ENCODE assay signal across 34 cellular contexts in genomic region chr14:53934778-53935414, GRCh38. TPM values are rescaled to one million over a fixed set of nuclear protein-coding genes. Genes with fewer than 3 reads are reported as not detected.
"Had no signal": no experiment of that assay in that cellular context is flagged by ENCODE, and none has a peak within 500 bp of the region (broad histone marks: within the 10 kb centered on the region; RNA-seq: fewer than 3 reads in every experiment).

No MANE protein-coding gene starts in this region.

- H3K9me3 ChIP-seq: ascending aorta had no signal

- H3K4me3 ChIP-seq: ascending aorta, cardiac muscle cell had no signal

- H3K4me3 Mint-ChIP-seq: activated CD4-positive, alpha-beta T cell treated with anti-CD3 and anti-CD28 coated beads, Interleukin-2, amount 10 ng/mL, durations not matched to agents 24 days and 14 days; activated CD8-positive, alpha-beta T cell treated with anti-CD3 and anti-CD28 coated beads for 36 hours; activated naive CD4-positive, alpha-beta T cell treated with anti-CD3 and anti-CD28 coated beads, Interleukin-2, amount 50 U/mL, for 24 hours; activated naive CD8-positive, alpha-beta T cell treated with anti-CD3 and anti-CD28 coated beads, Interleukin-2, amount 10 ng/mL, durations not matched to agents 7 days and 5 days; central memory CD8-positive, alpha-beta T cell had no signal

- H3K27ac Mint-ChIP-seq: activated CD4-positive, alpha-beta T cell treated with anti-CD3 and anti-CD28 coated beads, Interleukin-2, amount 10 ng/mL, durations not matched to agents 24 days and 14 days; activated CD8-positive, alpha-beta T cell treated with anti-CD3 and anti-CD28 coated beads for 36 hours; activated naive CD4-positive, alpha-beta T cell treated with anti-CD3 and anti-CD28 coated beads, Interleukin-2, amount 50 U/mL, for 24 hours; activated naive CD8-positive, alpha-beta T cell treated with anti-CD3 and anti-CD28 coated beads, Interleukin-2, amount 10 ng/mL, durations not matched to agents 7 days and 5 days; activated T-helper 2 cell treated with anti-CD3 and anti-CD28 coated beads, Interferon-gamma antibody, Interleukin-2, Interleukin-4, amounts not matched to agents 10 μg/mL and 5 μg/mL and 100 μg/mL, durations not matched to agents 14 hours and 24 hours and 36 hours had no signal

- H3K36me3 Mint-ChIP-seq: activated naive CD4-positive, alpha-beta T cell treated with anti-CD3 and anti-CD28 coated beads, Interleukin-2, amount 50 U/mL, for 24 hours; activated naive CD8-positive, alpha-beta T cell treated with anti-CD3 and anti-CD28 coated beads, Interleukin-2, amount 10 ng/mL, durations not matched to agents 7 days and 5 days had no signal

- H3K4me1 ChIP-seq: ascending aorta had no signal

- H3K27me3 Mint-ChIP-seq: central memory CD8-positive, alpha-beta T cell had no signal

- H3K27me3 ChIP-seq: ascending aorta, cardiac muscle cell had no signal

- DNase-seq: activated CD4-positive, alpha-beta T cell treated with anti-CD3 and anti-CD28 coated beads, Interleukin-2, amount 50 U/mL, for 4 hours; activated CD8-positive, alpha-beta T cell treated with anti-CD3 and anti-CD28 coated beads for 36 hours; activated gamma-delta T cell; activated naive CD4-positive, alpha-beta T cell treated with Interleukin-2 at 50 U/mL for 16 hours; activated naive CD8-positive, alpha-beta T cell treated with anti-CD3 and anti-CD28 coated beads, Interleukin-2, amount 10 ng/mL, durations not matched to agents 7 days and 5 days; activated T-cell treated with anti-CD3 and anti-CD28 coated beads, Interleukin-2, amount 50 U/mL, for 1 hour; amygdala; MM.1S; MV-4-11; NCI-H1092; NCI-H1417; NCI-H146; NCI-H187; NCI-H2029 treated with DMSO at 0.1 percent for 48 hours; NCI-H2107; NCI-H2171; NCI-H510A; NCI-H526; NCI-H748 treated with DMSO at 0.1 percent for 48 hours; NK-92 treated with Interleukin-12 subunit alpha and Interleukin-12 subunit beta, amount 100 ng/mL, for 24 hours; Right ventricle myocardium superior; SW 1271; T-helper 1 cell; T-helper 2 cell; T-helper 9 cell; WERI-Rb-1 had no signal

- H3K9me3 Mint-ChIP-seq: activated CD4-positive, alpha-beta T cell treated with anti-CD3 and anti-CD28 coated beads, Interleukin-2, amount 10 ng/mL, durations not matched to agents 24 days and 14 days; activated CD8-positive, alpha-beta T cell treated with anti-CD3 and anti-CD28 coated beads for 36 hours; activated naive CD4-positive, alpha-beta T cell treated with anti-CD3 and anti-CD28 coated beads, Interleukin-2, amount 50 U/mL, for 24 hours; activated naive CD8-positive, alpha-beta T cell treated with anti-CD3 and anti-CD28 coated beads, Interleukin-2, amount 10 ng/mL, durations not matched to agents 7 days and 5 days; activated T-helper 2 cell treated with anti-CD3 and anti-CD28 coated beads, Interferon-gamma antibody, Interleukin-2, Interleukin-4, amounts not matched to agents 10 μg/mL and 5 μg/mL and 100 μg/mL, durations not matched to agents 14 hours and 24 hours and 36 hours; central memory CD8-positive, alpha-beta T cell had no signal

- ATAC-seq: activated CD8-positive, alpha-beta T cell treated with anti-CD3 and anti-CD28 coated beads for 36 hours had no signal

- H3K36me3 ChIP-seq: ascending aorta, cardiac muscle cell, WERI-Rb-1 had no signal

- H3K27ac ChIP-seq: ascending aorta, cardiac muscle cell, KMS-11, WERI-Rb-1 had no signal

- H3K4me1 Mint-ChIP-seq: activated CD4-positive, alpha-beta T cell treated with anti-CD3 and anti-CD28 coated beads, Interleukin-2, amount 10 ng/mL, durations not matched to agents 24 days and 14 days; activated naive CD4-positive, alpha-beta T cell treated with anti-CD3 and anti-CD28 coated beads, Interleukin-2, amount 50 U/mL, for 24 hours; activated naive CD8-positive, alpha-beta T cell treated with anti-CD3 and anti-CD28 coated beads, Interleukin-2, amount 10 ng/mL, durations not matched to agents 7 days and 5 days; central memory CD8-positive, alpha-beta T cell had no signal

- H3K9ac ChIP-seq: KMS-11 had no signal

RNA-seq across cellular contexts. Expression of gene BMP4, which starts 21.7 kb away (rescaled TPM):
- total RNA-seq: activated CD4-positive, alpha-beta T cell treated with anti-CD3 and anti-CD28 coated beads, Interleukin-2, amount 10 ng/mL, durations not matched to agents 24 days and 14 days; activated CD8-positive, alpha-beta memory T cell treated with anti-CD3 and anti-CD28 coated beads for 36 hours; activated CD8-positive, alpha-beta T cell treated with anti-CD3 and anti-CD28 coated beads for 36 hours; activated T-helper 2 cell treated with anti-CD3 and anti-CD28 coated beads, Interferon-gamma antibody, Interleukin-2, Interleukin-4, amounts not matched to agents 10 μg/mL and 5 μg/mL and 100 μg/mL, durations not matched to agents 14 hours and 24 hours and 36 hours had no signal
